ENCODE assay signal across 8 cellular contexts in genomic region chr7:1532456-1533254, GRCh38. TPM values are rescaled to one million over a fixed set of nuclear protein-coding genes. Genes with fewer than 3 reads are reported as not detected.
DNase-seq lines count a peak whose midpoint lies in the region; ATAC-seq and TF ChIP-seq lines count a peak whose summit lies in the region.

No MANE protein-coding gene starts in this region.

- in situ Hi-C loops in astrocyte of the spinal cord (cut with HindIII; ENCODE audit: low sequenced_read_pairs): no loop called here

- no peak for TF ChIP-seq CTCF in astrocyte of the spinal cord (IDR thresholded peaks at IDR 0.05; ENCODE audit: low read depth, low read length)

- ATAC-seq in HG03469 (IDR thresholded peaks at IDR 0.05; ENCODE audit: unreplicated experiment) (no peak), HG03108 (IDR thresholded peaks at IDR 0.05; ENCODE audit: unreplicated experiment) (no peak)

- peaks cover 51 to 66% (median 59%) of the 10 kb centered on the region in 3 donors for H3K4me1 ChIP-seq in skeletal muscle tissue (ENCODE audit: control insufficient read depth in 3 of 3, insufficient read depth in 3 of 3, low read length in 3 of 3)

- H3K27ac Mint-ChIP-seq in T-helper 1 cell treated with Interleukin-12 subunit alpha and Interleukin-12 subunit beta and Interleukin-4 antibody, amounts not matched to agents 30 μg/mL and 1 μg/mL, for 36 hours: peak overlapping the region; percentile 89

- no peaks in the 10 kb centered on the region for H3K27me3 ChIP-seq in skeletal muscle tissue (ENCODE audit: control insufficient read depth in 3 of 3, insufficient read depth in 3 of 3, low read length in 3 of 3)

- peak overlapping the region; percentile 100 for H3K27ac ChIP-seq in skeletal muscle tissue (ENCODE audit: low read depth, low read length)

- peaks cover 2% of the 10 kb centered on the region for H3K36me3 Mint-ChIP-seq in T-helper 1 cell treated with Interleukin-12 subunit alpha and Interleukin-12 subunit beta and Interleukin-4 antibody, amounts not matched to agents 30 μg/mL and 1 μg/mL, for 36 hours (ENCODE audit: low read depth)

- no peaks in the 10 kb centered on the region for H3K9me3 Mint-ChIP-seq in T-helper 1 cell treated with Interleukin-12 subunit alpha and Interleukin-12 subunit beta and Interleukin-4 antibody, amounts not matched to agents 30 μg/mL and 1 μg/mL, for 36 hours

- no peaks in the 10 kb centered on the region for H3K36me3 ChIP-seq in skeletal muscle tissue (ENCODE audit: control insufficient read depth in 3 of 3, insufficient read depth in 3 of 3, low read length in 3 of 3)

- DNase-seq in NCI-H748 (lab: John Stamatoyannopoulos, UW; ENCODE audit: unreplicated experiment) (peak; percentile 46), NCI-H748 treated with DMSO at 0.1 percent for 48 hours (lab: John Stamatoyannopoulos, UW) (no peak), astrocyte of the spinal cord (ENCODE audit: low read depth, low spot score) (peak; percentile 95)

- H3K4me3 ChIP-seq in astrocyte of the spinal cord (ENCODE audit: low read depth, low read length) (peak overlapping the region; percentile 68), iPS-18c (ENCODE audit: insufficient read depth, low read depth, low read length) (peak overlapping the region; percentile 9; the same call in 1 of the 2 replicates), skeletal muscle tissue (ENCODE audit: low read length in 3 of 3) (peak overlapping the region; percentile 75 to 83 (median 81))

- peaks cover 28% of the 10 kb centered on the region for H3K4me1 Mint-ChIP-seq in T-helper 1 cell treated with Interleukin-12 subunit alpha and Interleukin-12 subunit beta and Interleukin-4 antibody, amounts not matched to agents 30 μg/mL and 1 μg/mL, for 36 hours (ENCODE audit: low read depth)

- no peaks in the 10 kb centered on the region for H3K9me3 ChIP-seq in iPS-18c (ENCODE audit: control insufficient read depth, insufficient read depth, low read length)
- no peaks in the 10 kb centered on the region for H3K9me3 ChIP-seq in skeletal muscle tissue (ENCODE audit: control insufficient read depth in 3 of 3, low read length in 3 of 3)

- H3K9ac ChIP-seq in skeletal muscle tissue (ENCODE audit: low read depth in 1 of 3, low read length in 3 of 3): peak overlapping the region; percentile 80 to 95 (median 92)

- no peaks in the 10 kb centered on the region for H3K27me3 Mint-ChIP-seq in T-helper 1 cell treated with Interleukin-12 subunit alpha and Interleukin-12 subunit beta and Interleukin-4 antibody, amounts not matched to agents 30 μg/mL and 1 μg/mL, for 36 hours (ENCODE audit: low read depth)

- H3K4me3 Mint-ChIP-seq in T-helper 1 cell treated with Interleukin-12 subunit alpha and Interleukin-12 subunit beta and Interleukin-4 antibody, amounts not matched to agents 30 μg/mL and 1 μg/mL, for 36 hours: peak overlapping the region; percentile 87

RNA-seq across cellular contexts. Expression of gene MAFK, which starts 2.2 kb away (rescaled TPM):
- total RNA-seq in skeletal muscle tissue: 6.8 TPM

RNA-seq across cellular contexts. Expression of gene TMEM184A, which starts 23.4 kb away (rescaled TPM):
- not detected for total RNA-seq in skeletal muscle tissue

RNA-seq across cellular contexts. Expression of gene INTS1, which starts 28.5 kb away (rescaled TPM):
- 16.7 TPM for total RNA-seq in skeletal muscle tissue

RNA-seq across cellular contexts. Expression of gene PSMG3, which starts 37.2 kb away (rescaled TPM):
- 19.3 TPM for total RNA-seq in skeletal muscle tissue

Comparison
In these comparisons a context has a peak if more than half of its experiments do, and no peak if none do; other contexts are left out.
1. H3K4me3 ChIP-seq: peak in every context shown above with its lines; median percentile 81 in skeletal muscle tissue; 68 in astrocyte of the spinal cord; 9 in iPS-18c.